1 cellular context compared by ENCODE assay signal in genomic region chr9:38386319-38386895, GRCh38.
TF ChIP-seq lines count a peak whose summit lies in the region.

No MANE protein-coding gene starts in this region.

TF ChIP-seq in WTC11, 78 proteins besides CTCF, POLR2A, EP300 and RAD21 (continued from another document):
- no peak for TF ChIP-seq ZNF281 (CRISPR knock-in tag; IDR thresholded peaks at IDR 0.05)
- TF ChIP-seq, protein P1, sequence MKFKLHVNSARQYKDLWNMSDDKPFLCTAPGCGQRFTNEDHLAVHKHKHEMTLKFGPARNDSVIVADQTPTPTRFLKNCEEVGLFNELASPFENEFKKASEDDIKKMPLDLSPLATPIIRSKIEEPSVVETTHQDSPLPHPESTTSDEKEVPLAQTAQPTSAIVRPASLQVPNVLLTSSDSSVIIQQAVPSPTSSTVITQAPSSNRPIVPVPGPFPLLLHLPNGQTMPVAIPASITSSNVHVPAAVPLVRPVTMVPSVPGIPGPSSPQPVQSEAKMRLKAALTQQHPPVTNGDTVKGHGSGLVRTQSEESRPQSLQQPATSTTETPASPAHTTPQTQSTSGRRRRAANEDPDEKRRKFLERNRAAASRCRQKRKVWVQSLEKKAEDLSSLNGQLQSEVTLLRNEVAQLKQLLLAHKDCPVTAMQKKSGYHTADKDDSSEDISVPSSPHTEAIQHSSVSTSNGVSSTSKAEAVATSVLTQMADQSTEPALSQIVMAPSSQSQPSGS (CRISPR knock-in tag; IDR thresholded peaks at IDR 0.05; ENCODE audit: borderline replicate concordance, low read depth), result no peak
- TF ChIP-seq, protein P2, sequence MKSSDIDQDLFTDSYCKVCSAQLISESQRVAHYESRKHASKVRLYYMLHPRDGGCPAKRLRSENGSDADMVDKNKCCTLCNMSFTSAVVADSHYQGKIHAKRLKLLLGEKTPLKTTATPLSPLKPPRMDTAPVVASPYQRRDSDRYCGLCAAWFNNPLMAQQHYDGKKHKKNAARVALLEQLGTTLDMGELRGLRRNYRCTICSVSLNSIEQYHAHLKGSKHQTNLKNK (CRISPR knock-in tag; IDR thresholded peaks at IDR 0.05), result no peak
- no peak for TF ChIP-seq JAZF1 (CRISPR knock-in tag; IDR thresholded peaks at IDR 0.05)
- TF ChIP-seq ZNF232 (CRISPR knock-in tag; IDR thresholded peaks at IDR 0.05), result no peak
- TF ChIP-seq ZNF671 (CRISPR knock-in tag; IDR thresholded peaks at IDR 0.05), result no peak
